8 cellular contexts compared by ENCODE assay signal in genomic region chr5:111513175-111513520, GRCh38. TPM values are rescaled to one million over a fixed set of nuclear protein-coding genes. Genes with fewer than 3 reads are reported as not detected.
DNase-seq lines count a peak whose midpoint lies in the region; ATAC-seq and TF ChIP-seq lines count a peak whose summit lies in the region.

No MANE protein-coding gene starts in this region.

- H3K36me3 Mint-ChIP-seq in activated T-cell treated with anti-CD3 and anti-CD28 coated beads, Interleukin-2, amount 50 U/mL, for 4 hours (ENCODE audit: insufficient read depth): peaks cover 1% of the 10 kb centered on the region
- H3K36me3 Mint-ChIP-seq in activated naive CD8-positive, alpha-beta T cell treated with anti-CD3 and anti-CD28 coated beads, Interleukin-2, amount 10 ng/mL, durations not matched to agents 7 days and 5 days: peaks cover 4% of the 10 kb centered on the region

- H3K4me1 ChIP-seq in left lung (peaks cover 0 to 36% of the 10 kb centered on the region in 2 donors), tibial artery (peaks cover 0 to 45% (median 3%) of the 10 kb centered on the region in 4 donors)

- intact Hi-C loops in left lung (cut with DNase I) (no loop called here), tibial artery (cut with DNase I; ENCODE audit: low total_unique reads) (no loop called here)

- no peak for ATAC-seq in activated T-cell treated with anti-CD3 and anti-CD28 coated beads, Interleukin-2, amount 50 U/mL, for 4 hours
- no peak for ATAC-seq in activated naive CD8-positive, alpha-beta T cell treated with anti-CD3 and anti-CD28 coated beads, Interleukin-2, amount 10 ng/mL, durations not matched to agents 7 days and 5 days (ENCODE audit: low read depth)
- no peak for ATAC-seq in left lung

- H3K9me3 ChIP-seq in left lung (no peaks in the 10 kb centered on the region), tibial artery (no peaks in the 10 kb centered on the region)

- H3K27ac ChIP-seq in left lung: peak overlapping the region; percentile 92 to 93
- H3K27ac ChIP-seq in tibial artery: peak overlapping the region; percentile 90 to 95

- H3K4me1 Mint-ChIP-seq in activated T-cell treated with anti-CD3 and anti-CD28 coated beads, Interleukin-2, amount 50 U/mL, for 4 hours (ENCODE audit: low read depth): peaks cover 36% of the 10 kb centered on the region
- H3K4me1 Mint-ChIP-seq in activated naive CD8-positive, alpha-beta T cell treated with anti-CD3 and anti-CD28 coated beads, Interleukin-2, amount 10 ng/mL, durations not matched to agents 7 days and 5 days: peaks cover 24% of the 10 kb centered on the region

- POLR2A ChIA-PET in activated naive CD8-positive, alpha-beta T cell treated with anti-CD3 and anti-CD28 coated beads, Interleukin-2, amount 10 ng/mL, durations not matched to agents 7 days and 5 days (lab: Charles Lee): no interaction called here

- TF ChIP-seq CTCF in left lung (IDR thresholded peaks at IDR 0.05): no peak
- TF ChIP-seq CTCF in tibial artery (IDR thresholded peaks at IDR 0.05): no peak

- no peak for DNase-seq in activated T-cell treated with anti-CD3 and anti-CD28 coated beads, Interleukin-2, amount 50 U/mL, for 4 hours
- DNase-seq in activated T-cell treated with anti-CD3 and anti-CD28 coated beads, Interleukin-2, amount 50 U/mL, for 1 hour: no peak
- DNase-seq in activated naive CD8-positive, alpha-beta T cell treated with anti-CD3 and anti-CD28 coated beads, Interleukin-2, amount 10 ng/mL, durations not matched to agents 7 days and 5 days: no peak
- DNase-seq in left lung (no peak), tibial artery (no peak), COLO829 (ENCODE audit: low spot score) (no peak), NCI-H69 (lab: John Stamatoyannopoulos, UW) (no peak), HCEC 1CT (no peak)

- no peaks in the 10 kb centered on the region for H3K27me3 ChIP-seq in left lung
- no peaks in the 10 kb centered on the region for H3K27me3 ChIP-seq in tibial artery

- peak overlapping the region; percentile 77 to 91 for H3K4me3 ChIP-seq in left lung
- peak overlapping the region; percentile 80 to 85 for H3K4me3 ChIP-seq in tibial artery

- H3K27ac Mint-ChIP-seq in activated naive CD8-positive, alpha-beta T cell treated with anti-CD3 and anti-CD28 coated beads, Interleukin-2, amount 10 ng/mL, durations not matched to agents 7 days and 5 days: peak overlapping the region; percentile 97

- no peaks in the 10 kb centered on the region for H3K27me3 Mint-ChIP-seq in activated T-cell treated with anti-CD3 and anti-CD28 coated beads, Interleukin-2, amount 50 U/mL, for 4 hours (ENCODE audit: low read depth)
- peaks cover 2% of the 10 kb centered on the region for H3K27me3 Mint-ChIP-seq in activated naive CD8-positive, alpha-beta T cell treated with anti-CD3 and anti-CD28 coated beads, Interleukin-2, amount 10 ng/mL, durations not matched to agents 7 days and 5 days

- H3K9me3 Mint-ChIP-seq in activated T-cell treated with anti-CD3 and anti-CD28 coated beads, Interleukin-2, amount 50 U/mL, for 4 hours: no peaks in the 10 kb centered on the region
- no peaks in the 10 kb centered on the region for H3K9me3 Mint-ChIP-seq in activated naive CD8-positive, alpha-beta T cell treated with anti-CD3 and anti-CD28 coated beads, Interleukin-2, amount 10 ng/mL, durations not matched to agents 7 days and 5 days

- H3K4me3 Mint-ChIP-seq in activated T-cell treated with anti-CD3 and anti-CD28 coated beads, Interleukin-2, amount 50 U/mL, for 4 hours: peak overlapping the region; percentile 95
- peak overlapping the region; percentile 99 for H3K4me3 Mint-ChIP-seq in activated naive CD8-positive, alpha-beta T cell treated with anti-CD3 and anti-CD28 coated beads, Interleukin-2, amount 10 ng/mL, durations not matched to agents 7 days and 5 days

- H3K36me3 ChIP-seq in left lung (no peaks in the 10 kb centered on the region), tibial artery (no peaks in the 10 kb centered on the region)

RNA-seq across cellular contexts. Expression of gene STARD4, which starts 0.8 kb away (rescaled TPM):
- total RNA-seq in activated T-cell treated with anti-CD3 and anti-CD28 coated beads, Interleukin-2, amount 50 U/mL, for 4 hours: 10 to 100 TPM; 22.2 to 26.5 (median 24.4) TPM
- total RNA-seq in activated naive CD8-positive, alpha-beta T cell treated with anti-CD3 and anti-CD28 coated beads, Interleukin-2, amount 10 ng/mL, durations not matched to agents 7 days and 5 days: 10 to 100 TPM; 47.0 to 47.1 TPM
- total RNA-seq in left lung: 10 to 100 TPM; 39.6 to 68.2 TPM
